ENCODE assay signal across 8 cellular contexts in genomic region chr19:58380736-58381459, GRCh38.
DNase-seq lines count a peak whose midpoint lies in the region; ATAC-seq and TF ChIP-seq lines count a peak whose summit lies in the region.

ZNF837 (minus strand) TSS chr19:58381030; CDS start chr19:58369332, 11,698 bp downstream.

- peak; percentile 62 for TF ChIP-seq CTCF in neutrophil (IDR thresholded peaks at IDR 0.05)

- H3K27ac Mint-ChIP-seq in activated naive CD4-positive, alpha-beta T cell treated with anti-CD3 and anti-CD28 coated beads, Interleukin-2, amount 50 U/mL, for 24 hours, result peak within 1 kb of the TSS; percentile 97

- H3K36me3 Mint-ChIP-seq in activated naive CD4-positive, alpha-beta T cell treated with anti-CD3 and anti-CD28 coated beads, Interleukin-2, amount 50 U/mL, for 24 hours, result no peaks in the 10 kb centered on the region

- ATAC-seq in HG02588 (IDR thresholded peaks at IDR 0.05; ENCODE audit: unreplicated experiment), result peak; percentile 77

- H3K4me3 ChIP-seq in GM08714 (ENCODE audit: low read length), result peak within 1 kb of the TSS; percentile 86
- peak within 1 kb of the TSS; percentile 82 for H3K4me3 ChIP-seq in SK-N-MC
- peak within 1 kb of the TSS; percentile 67 to 95 for H3K4me3 ChIP-seq in neutrophil (ENCODE audit: low read depth in 1 of 2, low read length in 1 of 2)

- H3K4me1 Mint-ChIP-seq in activated naive CD4-positive, alpha-beta T cell treated with anti-CD3 and anti-CD28 coated beads, Interleukin-2, amount 50 U/mL, for 24 hours, result peaks cover 27% of the 10 kb centered on the region

- H3K27me3 ChIP-seq in neutrophil, result no peaks in the 10 kb centered on the region

- H3K4me3 Mint-ChIP-seq in activated naive CD4-positive, alpha-beta T cell treated with anti-CD3 and anti-CD28 coated beads, Interleukin-2, amount 50 U/mL, for 24 hours, result peak within 1 kb of the TSS; percentile 95

- DNase-seq in NCI-H1048 (lab: John Stamatoyannopoulos, UW), result peak; percentile 99
- DNase-seq in SK-N-MC (ENCODE audit: low read depth, low spot score), result peak; percentile 99
- peak; percentile 97 for DNase-seq in germinal center (ENCODE audit: low spot score)
- DNase-seq in substantia nigra (lab: John Stamatoyannopoulos, UW), result peak; percentile 91 to 99 (median 98)

- H3K27me3 Mint-ChIP-seq in activated naive CD4-positive, alpha-beta T cell treated with anti-CD3 and anti-CD28 coated beads, Interleukin-2, amount 50 U/mL, for 24 hours, result no peaks in the 10 kb centered on the region

- peak within 1 kb of the TSS; percentile 83 for H3K9ac ChIP-seq in SK-N-MC (ENCODE audit: insufficient read length)

- peaks cover 19 to 21% of the 10 kb centered on the region in 2 experiments for H3K4me1 ChIP-seq in neutrophil (ENCODE audit: control insufficient read depth in 1 of 2, insufficient read depth in 1 of 2, low read depth in 1 of 2, low read length in 1 of 2)

- H3K9me3 Mint-ChIP-seq in activated naive CD4-positive, alpha-beta T cell treated with anti-CD3 and anti-CD28 coated beads, Interleukin-2, amount 50 U/mL, for 24 hours, result no peaks in the 10 kb centered on the region

- H3K9me3 ChIP-seq in SK-N-MC (ENCODE audit: low read depth, low read length) (no peaks in the 10 kb centered on the region), neutrophil (no peaks in the 10 kb centered on the region)

- peak within 1 kb of the TSS; percentile 70 for H3K27ac ChIP-seq in SK-N-MC
- H3K27ac ChIP-seq in neutrophil, result peak within 1 kb of the TSS; percentile 90
- peak within 1 kb of the TSS; percentile 91 for H3K27ac ChIP-seq in substantia nigra (ENCODE audit: low read depth, low read length, poor library complexity, severe bottlenecking)

- H3K36me3 ChIP-seq in SK-N-MC (ENCODE audit: insufficient read depth, low read length) (no peaks in the 10 kb centered on the region), neutrophil (no peaks in the 10 kb centered on the region)

Comparison
In these comparisons a context has a peak if more than half of its experiments do, and no peak if none do; other contexts are left out.
1. Peak in every context shown above with its lines: DNase-seq, ATAC-seq, H3K4me3 ChIP-seq and H3K27ac ChIP-seq.